In genomic region chr12:68129979-68130378, GRCh38 we compare ENCODE assay signal across 32 cellular contexts. TPM values are rescaled to one million over a fixed set of nuclear protein-coding genes. Genes with fewer than 3 reads are reported as not detected.
"Had no signal": no experiment of that assay in that cellular context is flagged by ENCODE, and none has a peak within 500 bp of the region (broad histone marks: within the 10 kb centered on the region; RNA-seq: fewer than 3 reads in every experiment).

No MANE protein-coding gene starts in this region.

- H3K4me3 ChIP-seq: adrenal gland, body of pancreas, breast epithelium had no signal

- H3K36me3 ChIP-seq: adrenal gland, breast epithelium had no signal

- H3K27me3 ChIP-seq: adrenal gland, body of pancreas, breast epithelium had no signal

- DNase-seq: activated CD4-positive, alpha-beta memory T cell treated with anti-CD3 and anti-CD28 coated beads for 36 hours; activated CD4-positive, alpha-beta T cell treated with anti-CD3 and anti-CD28 coated beads, Interleukin-2, amount 50 U/mL, for 1 hour; activated gamma-delta T cell treated with Interleukin-2 at 50 U/mL for 16 hours; activated naive CD4-positive, alpha-beta T cell treated with anti-CD3 and anti-CD28 coated beads for 36 hours; activated naive CD8-positive, alpha-beta T cell treated with anti-CD3 and anti-CD28 coated beads, Interleukin-2, amount 10 ng/mL, durations not matched to agents 7 days and 5 days; activated T-cell treated with anti-CD3 and anti-CD28 coated beads, Interleukin-2, amount 50 U/mL, for 1 hour; adrenal gland; body of pancreas; MM.1S; MV-4-11; NCI-H1092; NCI-H1436 treated with DMSO at 0.1 percent for 48 hours; NCI-H1694 treated with DMSO at 0.1 percent for 48 hours; NCI-H2029; NCI-H2171; NCI-H510A; NCI-H526; NCI-H748 treated with DMSO at 0.1 percent for 48 hours; NK-92 treated with Interleukin-12 subunit alpha and Interleukin-12 subunit beta, amount 100 ng/mL, for 24 hours; PC-3; SIG-M5 had no signal

- ATAC-seq: body of pancreas, PC-3, Right ventricle myocardium inferior, SK-N-SH treated with all-trans-retinoic acid at 6 μM for 48 hours had no signal

- H3K4me3 Mint-ChIP-seq: activated CD4-positive, alpha-beta memory T cell treated with anti-CD3 and anti-CD28 coated beads for 36 hours; activated naive CD4-positive, alpha-beta T cell treated with anti-CD3 and anti-CD28 coated beads for 36 hours; activated naive CD8-positive, alpha-beta T cell treated with anti-CD3 and anti-CD28 coated beads, Interleukin-2, amount 10 ng/mL, durations not matched to agents 7 days and 5 days; activated T-helper 1 cell treated with anti-CD3 and anti-CD28 coated beads, Interleukin-12 subunit alpha, Interleukin-12 subunit beta, Interleukin-2, Interleukin-4 antibody, amounts not matched to agents 30 ng/mL and 10 ng/mL and 1 ng/mL, durations not matched to agents 14 hours and 24 hours and 36 hours; T-helper 2 cell treated with Interferon-gamma antibody and Interleukin-4, amounts not matched to agents 5 μg/mL and 100 μg/mL, for 36 hours had no signal

- H3K4me1 ChIP-seq: adrenal gland, body of pancreas, breast epithelium had no signal

- H3K27me3 Mint-ChIP-seq: activated CD4-positive, alpha-beta memory T cell treated with anti-CD3 and anti-CD28 coated beads for 36 hours; activated naive CD8-positive, alpha-beta T cell treated with anti-CD3 and anti-CD28 coated beads, Interleukin-2, amount 10 ng/mL, durations not matched to agents 7 days and 5 days had no signal

- H3K27ac Mint-ChIP-seq: activated CD4-positive, alpha-beta memory T cell treated with anti-CD3 and anti-CD28 coated beads for 36 hours; activated naive CD4-positive, alpha-beta T cell treated with anti-CD3 and anti-CD28 coated beads for 36 hours; activated naive CD8-positive, alpha-beta T cell treated with anti-CD3 and anti-CD28 coated beads, Interleukin-2, amount 10 ng/mL, durations not matched to agents 7 days and 5 days; T-helper 2 cell treated with Interferon-gamma antibody and Interleukin-4, amounts not matched to agents 5 μg/mL and 100 μg/mL, for 36 hours had no signal

- H3K27ac ChIP-seq: adrenal gland, body of pancreas, breast epithelium, KMS-11, RWPE1 had no signal

RNA-seq across cellular contexts. Expression of gene IFNG, which starts 29.6 kb away (rescaled TPM):
- total RNA-seq: astrocyte, body of pancreas, breast epithelium, cardiac septum, LHCN-M2, PC-3, Right ventricle myocardium inferior, SK-MEL-5 had no signal
